In the genomic region with DNA sequence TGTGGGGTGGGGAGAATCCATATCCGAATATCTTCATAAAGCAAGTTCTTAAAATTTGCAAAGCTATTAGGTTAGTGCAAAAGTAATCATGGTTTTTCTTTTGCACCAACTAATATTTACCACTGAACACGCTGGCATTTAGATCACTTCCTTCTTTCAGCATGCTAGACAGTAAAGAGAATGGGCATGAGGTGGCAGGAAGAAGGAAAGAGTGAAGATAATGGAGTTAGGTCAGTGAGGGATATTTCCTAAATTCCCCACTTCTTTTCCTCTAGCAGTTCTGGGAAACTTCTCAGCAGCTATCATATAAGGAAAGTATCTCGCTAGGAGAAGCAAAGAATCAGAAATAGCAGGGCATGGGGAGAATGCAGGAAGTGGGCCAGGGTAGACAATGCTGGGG, we compare ENCODE assay signal across 16 cellular contexts. TPM values are rescaled to one million over a fixed set of nuclear protein-coding genes. Genes with fewer than 3 reads are reported as not detected.
DNase-seq lines count a peak whose midpoint lies in the region; ATAC-seq and TF ChIP-seq lines count a peak whose summit lies in the region.
"Had no signal": no experiment of that assay in that cellular context is flagged by ENCODE, and none has a peak within 500 bp of the region (broad histone marks: within the 10 kb centered on the region; RNA-seq: fewer than 3 reads in every experiment).

No MANE protein-coding gene starts in this region.

- H3K9me3 ChIP-seq in Loucy (ENCODE audit: insufficient read depth, low read depth, low read length): no peaks in the 10 kb centered on the region
- H3K9me3 ChIP-seq: BE2C, HAP-1 had no signal

- H3K27ac Mint-ChIP-seq in stimulated activated effector memory CD8-positive, alpha-beta T cell treated with anti-CD3 and anti-CD28 coated beads, Interleukin-12 subunit alpha, Interleukin-12 subunit beta, amount 100 ng/mL, for 72 hours: peak overlapping the region; percentile 13
- no peak overlapping the region for H3K27ac Mint-ChIP-seq in activated CD8-positive, alpha-beta T cell treated with anti-CD3 and anti-CD28 coated beads for 36 hours
- H3K27ac Mint-ChIP-seq: CD4-positive, CD25-positive, alpha-beta regulatory T cell; CD8-positive, alpha-beta memory T cell had no signal

- H3K4me3 Mint-ChIP-seq in stimulated activated effector memory CD8-positive, alpha-beta T cell treated with anti-CD3 and anti-CD28 coated beads, Interleukin-12 subunit alpha, Interleukin-12 subunit beta, amount 100 ng/mL, for 72 hours: no peak overlapping the region
- H3K4me3 Mint-ChIP-seq in activated CD8-positive, alpha-beta T cell treated with anti-CD3 and anti-CD28 coated beads for 36 hours: no peak overlapping the region
- H3K4me3 Mint-ChIP-seq: CD4-positive, CD25-positive, alpha-beta regulatory T cell; CD8-positive, alpha-beta memory T cell had no signal

- H3F3A ChIP-seq in Loucy (ENCODE audit: low read depth): no peaks in the 10 kb centered on the region

- no peaks in the 10 kb centered on the region for H4K20me1 ChIP-seq in Loucy (ENCODE audit: insufficient read depth, low read length, poor library complexity, severe bottlenecking)

- CTCF ChIA-PET in activated CD8-positive, alpha-beta T cell treated with anti-CD3 and anti-CD28 coated beads for 36 hours (lab: Charles Lee): interaction anchor here (1.0 to 1.6 kb wide), 3 partner anchors 28 to 140 kb away, joined by 3 to 5 read pairs (median 3); no protein-coding TSS in a partner anchor

- no peaks in the 10 kb centered on the region for H3K79me2 ChIP-seq in Loucy (ENCODE audit: insufficient read depth, low read length)

- no peak for TF ChIP-seq POLR2A in NB4 (IDR thresholded peaks at IDR 0.05; ENCODE audit: extremely low read depth, insufficient read length)

- intact Hi-C loops in activated CD8-positive, alpha-beta T cell treated with anti-CD3 and anti-CD28 coated beads for 36 hours (cut with micrococcal nuclease): no loop called here

- H2AFZ ChIP-seq in Loucy (ENCODE audit: low read length): peak overlapping the region; percentile 62
- H2AFZ ChIP-seq: GM23248 had no signal

- H3K36me3 ChIP-seq in Loucy (ENCODE audit: insufficient read depth, low read length): no peaks in the 10 kb centered on the region
- H3K36me3 ChIP-seq: BE2C, HAP-1 had no signal

- DNase-seq in NB4 (ENCODE audit: low read depth): peak; percentile 17
- DNase-seq in dermis blood vessel endothelial cell: peak; percentile 7
- DNase-seq in stimulated activated effector memory CD8-positive, alpha-beta T cell treated with anti-CD3 and anti-CD28 coated beads, Interleukin-12 subunit alpha, Interleukin-12 subunit beta, amount 100 ng/mL, for 72 hours (ENCODE audit: low spot score in 2 of 2): no peak
- DNase-seq in activated naive CD4-positive, alpha-beta T cell treated with Interleukin-2 at 50 U/mL for 16 hours: no peak
- no peak for DNase-seq in activated CD8-positive, alpha-beta T cell treated with anti-CD3 and anti-CD28 coated beads for 36 hours
- no peak for DNase-seq in NCI-H446 (lab: John Stamatoyannopoulos, UW)
- DNase-seq: ACHN; BE2C; C1 segment of cervical spinal cord; CD4-positive, CD25-positive, alpha-beta regulatory T cell; CD8-positive, alpha-beta memory T cell; COR-L47 had no signal

- H3K4me2 ChIP-seq in Loucy (ENCODE audit: low read depth, low read length, poor library complexity, severe bottlenecking): no peak overlapping the region

- no peak for ATAC-seq in stimulated activated effector memory CD8-positive, alpha-beta T cell treated with anti-CD3 and anti-CD28 coated beads, Interleukin-12 subunit alpha, Interleukin-12 subunit beta, amount 100 ng/mL, for 72 hours
- no peak for ATAC-seq in activated CD8-positive, alpha-beta T cell treated with anti-CD3 and anti-CD28 coated beads for 36 hours

- no peaks in the 10 kb centered on the region for H3K4me1 Mint-ChIP-seq in stimulated activated effector memory CD8-positive, alpha-beta T cell treated with anti-CD3 and anti-CD28 coated beads, Interleukin-12 subunit alpha, Interleukin-12 subunit beta, amount 100 ng/mL, for 72 hours
- H3K4me1 Mint-ChIP-seq in activated CD8-positive, alpha-beta T cell treated with anti-CD3 and anti-CD28 coated beads for 36 hours (ENCODE audit: low read depth): no peaks in the 10 kb centered on the region
- H3K4me1 Mint-ChIP-seq: CD4-positive, CD25-positive, alpha-beta regulatory T cell; CD8-positive, alpha-beta memory T cell had no signal

- H3K4me3 ChIP-seq in Loucy (ENCODE audit: low read length, poor library complexity, severe bottlenecking): no peak overlapping the region
- H3K4me3 ChIP-seq in NB4 (ENCODE audit: low read depth, low read length): no peak overlapping the region
- H3K4me3 ChIP-seq: GM23248, HAP-1 had no signal

- H3K27me3 ChIP-seq in Loucy (ENCODE audit: insufficient read depth, low read length, poor library complexity, severe bottlenecking): no peaks in the 10 kb centered on the region
- H3K27me3 ChIP-seq: BE2C had no signal

- H3K9ac ChIP-seq in Loucy (ENCODE audit: low read depth, low read length, poor library complexity, severe bottlenecking): no peak overlapping the region
- H3K9ac ChIP-seq: GM23248 had no signal

- TF ChIP-seq CTCF in Loucy (conservative IDR thresholded peaks at IDR 0.05; ENCODE audit: low read length) (no peak), NB4 (IDR thresholded peaks at IDR 0.05; ENCODE audit: low read depth, low read length) (no peak)
- no peak for TF ChIP-seq CTCF in activated CD8-positive, alpha-beta T cell treated with anti-CD3 and anti-CD28 coated beads for 36 hours (IDR thresholded peaks at IDR 0.05)

- no peaks in the 10 kb centered on the region for H3K4me1 ChIP-seq in Loucy (ENCODE audit: insufficient read depth, low read length, poor library complexity, severe bottlenecking)
- H3K4me1 ChIP-seq: BE2C, HAP-1 had no signal

- H3K9me3 Mint-ChIP-seq in stimulated activated effector memory CD8-positive, alpha-beta T cell treated with anti-CD3 and anti-CD28 coated beads, Interleukin-12 subunit alpha, Interleukin-12 subunit beta, amount 100 ng/mL, for 72 hours: no peaks in the 10 kb centered on the region
- no peaks in the 10 kb centered on the region for H3K9me3 Mint-ChIP-seq in activated CD8-positive, alpha-beta T cell treated with anti-CD3 and anti-CD28 coated beads for 36 hours
- H3K9me3 Mint-ChIP-seq: CD8-positive, alpha-beta memory T cell had no signal

- POLR2A ChIA-PET in activated CD8-positive, alpha-beta T cell treated with anti-CD3 and anti-CD28 coated beads for 36 hours (lab: Charles Lee): no interaction called here

- H3K9me2 ChIP-seq in Loucy (replicated peaks; ENCODE audit: low read depth, low read length): no peaks in the 10 kb centered on the region

- H3K27me3 Mint-ChIP-seq in activated CD8-positive, alpha-beta T cell treated with anti-CD3 and anti-CD28 coated beads for 36 hours: peaks cover 5% of the 10 kb centered on the region

- H3K36me3 Mint-ChIP-seq in stimulated activated effector memory CD8-positive, alpha-beta T cell treated with anti-CD3 and anti-CD28 coated beads, Interleukin-12 subunit alpha, Interleukin-12 subunit beta, amount 100 ng/mL, for 72 hours: no peaks in the 10 kb centered on the region
- no peaks in the 10 kb centered on the region for H3K36me3 Mint-ChIP-seq in activated CD8-positive, alpha-beta T cell treated with anti-CD3 and anti-CD28 coated beads for 36 hours (ENCODE audit: low read depth)
- H3K36me3 Mint-ChIP-seq: CD4-positive, CD25-positive, alpha-beta regulatory T cell; CD8-positive, alpha-beta memory T cell had no signal

RNA-seq across cellular contexts. Expression of a gene that starts 39.0 kb away (rescaled TPM):
- total RNA-seq in dermis blood vessel endothelial cell: 2.6 TPM in 2 replicates
- total RNA-seq in activated CD8-positive, alpha-beta T cell treated with anti-CD3 and anti-CD28 coated beads for 36 hours: not detected
- total RNA-seq: CD8-positive, alpha-beta memory T cell; GM23248; H4 had no signal

Comparison
In these comparisons a context has a peak if more than half of its experiments do, and no peak if none do; other contexts are left out.
1. DNase-seq: peak in NB4 (single experiment) and dermis blood vessel endothelial cell (single experiment); none in stimulated activated effector memory CD8-positive, alpha-beta T cell treated with anti-CD3 and anti-CD28 coated beads, Interleukin-12 subunit alpha, Interleukin-12 subunit beta, amount 100 ng/mL, for 72 hours (0 of 2), activated naive CD4-positive, alpha-beta T cell treated with Interleukin-2 at 50 U/mL for 16 hours (single experiment), activated CD8-positive, alpha-beta T cell treated with anti-CD3 and anti-CD28 coated beads for 36 hours (single experiment) and NCI-H446 (0 of 2).